ENCODE assay signal across 14 cellular contexts in the genomic region with DNA sequence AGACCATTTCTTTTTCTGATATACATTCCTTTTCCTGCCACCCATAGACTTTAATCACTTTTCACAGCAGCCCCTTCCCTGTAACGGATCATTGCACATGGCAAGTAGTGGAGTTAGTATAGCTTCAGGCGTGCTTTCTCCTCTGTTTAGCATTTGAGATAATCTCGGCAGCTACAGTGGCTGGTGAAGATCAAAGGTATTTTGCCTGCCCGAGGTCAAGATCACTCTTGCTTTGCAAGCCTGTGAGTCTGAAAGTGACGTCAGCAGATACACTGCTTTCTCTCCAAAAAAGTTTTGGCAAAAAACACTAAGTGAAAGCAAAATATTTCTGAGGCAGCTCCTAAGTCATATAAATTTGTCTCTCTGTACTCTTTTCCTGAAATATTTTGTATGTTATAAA.
DNase-seq lines count a peak whose midpoint lies in the region; ATAC-seq and TF ChIP-seq lines count a peak whose summit lies in the region.
"Had no signal": no experiment of that assay in that cellular context is flagged by ENCODE, and none has a peak within 500 bp of the region (broad histone marks: within the 10 kb centered on the region; RNA-seq: fewer than 3 reads in every experiment).

No MANE protein-coding gene starts in this region.

- ATAC-seq in stimulated activated memory B cell treated with anti-CD40 and anti-IgM and Interleukin-4, amounts not matched to agents 10 μg/mL and 1 μg/mL and 100 μg/mL, for 72 hours, result no peak
- no peak for ATAC-seq in HG02588 (IDR thresholded peaks at IDR 0.05; ENCODE audit: unreplicated experiment)

- TF ChIP-seq CTCF in foreskin fibroblast (IDR thresholded peaks at IDR 0.05; ENCODE audit: low read depth, low read length) (no peak), nephron progenitor cell (IDR thresholded peaks at IDR 0.05) (no peak)

- peaks cover 47% of the 10 kb centered on the region for H3K4me1 Mint-ChIP-seq in nephron progenitor cell
- H3K4me1 Mint-ChIP-seq in stimulated activated memory B cell treated with anti-CD40 and anti-IgM and Interleukin-4, amounts not matched to agents 10 μg/mL and 1 μg/mL and 100 μg/mL, for 72 hours, result no peaks in the 10 kb centered on the region
- H3K4me1 Mint-ChIP-seq: activated CD4-positive, alpha-beta T cell treated with anti-CD3 and anti-CD28 coated beads, Interleukin-2, amount 10 ng/mL, durations not matched to agents 7 days and 5 days had no signal

- no peaks in the 10 kb centered on the region for H3K27me3 Mint-ChIP-seq in nephron progenitor cell (ENCODE audit: low read depth, poor library complexity)
- no peaks in the 10 kb centered on the region for H3K27me3 Mint-ChIP-seq in stimulated activated memory B cell treated with anti-CD40 and anti-IgM and Interleukin-4, amounts not matched to agents 10 μg/mL and 1 μg/mL and 100 μg/mL, for 72 hours
- H3K27me3 Mint-ChIP-seq: activated CD4-positive, alpha-beta T cell treated with anti-CD3 and anti-CD28 coated beads, Interleukin-2, amount 10 ng/mL, durations not matched to agents 7 days and 5 days; dendritic cell treated with granulocyte-macrophage colony-stimulating factor and Interleukin-4, amounts not matched to agents 40 ng/mL and 50 ng/mL, for 4 days had no signal

- peak; percentile 22 for DNase-seq in AG08396 (ENCODE audit: low spot score)
- DNase-seq in SW480 (ENCODE audit: low spot score), result peak; percentile 13
- DNase-seq in foreskin fibroblast, result peak; percentile 30 to 69
- DNase-seq in nephron progenitor cell, result peak; percentile 23
- no peak for DNase-seq in cerebellar nuclear complex (lab: John Stamatoyannopoulos, UW)
- no peak for DNase-seq in activated T-cell treated with anti-CD3 and anti-CD28 coated beads for 4 hours
- DNase-seq: activated CD4-positive, alpha-beta T cell treated with anti-CD3 and anti-CD28 coated beads, Interleukin-2, amount 10 ng/mL, durations not matched to agents 7 days and 5 days; activated effector memory CD4-positive, alpha-beta T cell treated with anti-CD3 and anti-CD28 coated beads, Interleukin-2, amount 50 U/mL, for 16 hours; stimulated activated CD4-positive, alpha-beta T cell treated with anti-CD3 and anti-CD28 coated beads, Interleukin-15, amount 100 ng/mL, for 24 hours; stimulated activated CD8-positive, alpha-beta memory T cell treated with anti-CD3 and anti-CD28 coated beads, Interleukin-4, amount 100 ng/mL, for 48 hours had no signal

- H3K9me3 Mint-ChIP-seq in nephron progenitor cell, result no peaks in the 10 kb centered on the region
- H3K9me3 Mint-ChIP-seq in stimulated activated memory B cell treated with anti-CD40 and anti-IgM and Interleukin-4, amounts not matched to agents 10 μg/mL and 1 μg/mL and 100 μg/mL, for 72 hours, result no peaks in the 10 kb centered on the region
- H3K9me3 Mint-ChIP-seq: activated CD4-positive, alpha-beta T cell treated with anti-CD3 and anti-CD28 coated beads, Interleukin-2, amount 10 ng/mL, durations not matched to agents 7 days and 5 days; T-helper 1 cell treated with Interleukin-12 subunit alpha and Interleukin-12 subunit beta and Interleukin-4 antibody, amounts not matched to agents 30 μg/mL and 1 μg/mL, for 36 hours had no signal

- no peak overlapping the region for H3K27ac Mint-ChIP-seq in nephron progenitor cell
- no peak overlapping the region for H3K27ac Mint-ChIP-seq in stimulated activated memory B cell treated with anti-CD40 and anti-IgM and Interleukin-4, amounts not matched to agents 10 μg/mL and 1 μg/mL and 100 μg/mL, for 72 hours
- H3K27ac Mint-ChIP-seq: activated CD4-positive, alpha-beta T cell treated with anti-CD3 and anti-CD28 coated beads, Interleukin-2, amount 10 ng/mL, durations not matched to agents 7 days and 5 days; dendritic cell treated with granulocyte-macrophage colony-stimulating factor and Interleukin-4, amounts not matched to agents 40 ng/mL and 50 ng/mL, for 4 days; T-helper 1 cell treated with Interleukin-12 subunit alpha and Interleukin-12 subunit beta and Interleukin-4 antibody, amounts not matched to agents 30 μg/mL and 1 μg/mL, for 36 hours had no signal

- H3K4me3 ChIP-seq in foreskin fibroblast (ENCODE audit: low read depth in 1 of 2, low read length in 2 of 2), result peak overlapping the region in 1 of 2 donors; percentile 14

- H3K36me3 Mint-ChIP-seq in nephron progenitor cell (ENCODE audit: low read depth), result no peaks in the 10 kb centered on the region
- no peaks in the 10 kb centered on the region for H3K36me3 Mint-ChIP-seq in stimulated activated memory B cell treated with anti-CD40 and anti-IgM and Interleukin-4, amounts not matched to agents 10 μg/mL and 1 μg/mL and 100 μg/mL, for 72 hours

- H3K4me3 Mint-ChIP-seq in nephron progenitor cell, result peak overlapping the region; percentile 0
- no peak overlapping the region for H3K4me3 Mint-ChIP-seq in stimulated activated memory B cell treated with anti-CD40 and anti-IgM and Interleukin-4, amounts not matched to agents 10 μg/mL and 1 μg/mL and 100 μg/mL, for 72 hours
- H3K4me3 Mint-ChIP-seq: activated CD4-positive, alpha-beta T cell treated with anti-CD3 and anti-CD28 coated beads, Interleukin-2, amount 10 ng/mL, durations not matched to agents 7 days and 5 days; dendritic cell treated with granulocyte-macrophage colony-stimulating factor and Interleukin-4, amounts not matched to agents 40 ng/mL and 50 ng/mL, for 4 days; T-helper 1 cell treated with Interleukin-12 subunit alpha and Interleukin-12 subunit beta and Interleukin-4 antibody, amounts not matched to agents 30 μg/mL and 1 μg/mL, for 36 hours had no signal

Comparison
In these comparisons a context has a peak if more than half of its experiments do, and no peak if none do; other contexts are left out.
1. DNase-seq: peak in AG08396 (single experiment), SW480 (single experiment), foreskin fibroblast (2 of 2) and nephron progenitor cell (single experiment); none in cerebellar nuclear complex (0 of 2) and activated T-cell treated with anti-CD3 and anti-CD28 coated beads for 4 hours (single experiment).